Comparison of ENCODE assay signal across 19 cellular contexts in the genomic region with DNA sequence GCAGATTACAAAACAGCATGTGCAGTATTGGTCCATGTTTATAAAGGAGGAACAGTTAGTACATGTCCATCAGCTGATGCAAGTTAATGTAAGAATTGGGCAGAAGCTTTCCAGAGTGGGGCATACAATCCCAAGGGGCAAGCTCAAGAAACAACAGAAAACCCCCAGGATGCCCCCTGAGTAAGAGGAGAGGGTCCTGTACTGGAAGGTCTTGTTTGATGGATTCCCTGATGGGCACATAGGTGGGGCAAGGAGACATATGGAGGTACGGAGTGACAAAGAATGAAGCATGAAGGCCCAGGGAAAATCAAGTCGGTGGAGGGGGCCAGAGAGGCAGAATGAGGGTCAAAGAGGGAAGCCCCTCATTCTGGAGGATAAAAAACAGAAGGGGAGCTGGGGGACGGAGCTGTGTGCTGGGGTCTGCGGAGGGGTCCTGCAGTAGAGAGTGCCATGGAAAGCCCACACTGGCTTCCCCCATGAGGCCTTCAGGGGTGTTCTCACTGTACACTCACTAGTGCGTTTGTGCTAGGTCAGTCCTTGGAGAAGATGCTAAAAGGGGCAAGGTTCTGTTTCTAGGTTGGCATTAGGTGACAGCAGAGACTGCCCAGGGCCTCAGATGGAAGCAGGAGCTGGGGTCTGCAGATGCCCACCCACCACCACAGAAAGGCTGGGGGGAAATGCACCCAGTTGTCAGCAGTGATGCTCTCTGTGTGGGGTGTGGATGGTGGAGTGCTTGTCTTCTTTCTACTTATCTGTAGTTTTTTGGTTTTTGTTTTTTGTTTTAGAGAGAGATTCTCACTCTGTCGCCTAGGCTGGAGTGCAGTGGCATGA. TPM values are rescaled to one million over a fixed set of nuclear protein-coding genes. Genes with fewer than 3 reads are reported as not detected.
DNase-seq lines count a peak whose midpoint lies in the region; ATAC-seq and TF ChIP-seq lines count a peak whose summit lies in the region.
"Had no signal": no experiment of that assay in that cellular context is flagged by ENCODE, and none has a peak within 500 bp of the region (broad histone marks: within the 10 kb centered on the region; RNA-seq: fewer than 3 reads in every experiment).

No MANE protein-coding gene starts in this region.

- POLR2A ChIA-PET in GM10248 (lab: Yijun Ruan, JAX) = interaction anchor here (0.8 kb wide), 1 partner anchor 18 kb away, joined by 3 read pairs; no protein-coding TSS in a partner anchor

- no peak for DNase-seq in stimulated activated naive CD8-positive, alpha-beta T cell treated with anti-CD3 and anti-CD28 coated beads, Interleukin-15, amount 100 ng/mL, for 72 hours
- DNase-seq in stimulated activated naive CD8-positive, alpha-beta T cell treated with anti-CD3 and anti-CD28 coated beads, Interleukin-15, Interleukin-2, amounts not matched to agents 100 U/mL and 50 U/mL, for 24 hours = no peak
- no peak for DNase-seq in activated T-helper 1 cell treated with anti-CD3 and anti-CD28 coated beads, Interleukin-12 subunit alpha, Interleukin-12 subunit beta, Interleukin-2, Interleukin-4 antibody, amounts not matched to agents 30 ng/mL and 10 ng/mL and 1 ng/mL, durations not matched to agents 14 hours and 24 hours and 36 hours (ENCODE audit: low spot score)
- DNase-seq in immature natural killer cell (no peak), GM10248 (ENCODE audit: extremely low spot score) (no peak), mucosa of descending colon (no peak), anterior cingulate cortex (lab: John Stamatoyannopoulos, UW) (no peak)
- DNase-seq: Caco-2; gastrocnemius medialis; GM23248; NCI-H82; SHP77; stimulated activated CD4-positive, alpha-beta T cell treated with anti-CD3 and anti-CD28 coated beads, Interleukin-12 subunit alpha, Interleukin-12 subunit beta, amount 100 ng/mL, for 4 hours; stimulated activated CD8-positive, alpha-beta memory T cell treated with anti-CD3 and anti-CD28 coated beads, Interleukin-4, amount 100 ng/mL, for 48 hours; WERI-Rb-1 had no signal

- H3K27ac Mint-ChIP-seq in stimulated activated naive CD8-positive, alpha-beta T cell treated with anti-CD3 and anti-CD28 coated beads, Interleukin-15, amount 100 ng/mL, for 72 hours = peak overlapping the region; percentile 90 to 94
- peak overlapping the region; percentile 31 for H3K27ac Mint-ChIP-seq in activated T-helper 1 cell treated with anti-CD3 and anti-CD28 coated beads, Interleukin-12 subunit alpha, Interleukin-12 subunit beta, Interleukin-2, Interleukin-4 antibody, amounts not matched to agents 30 ng/mL and 10 ng/mL and 1 ng/mL, durations not matched to agents 14 hours and 24 hours and 36 hours
- H3K27ac Mint-ChIP-seq in immature natural killer cell = peak overlapping the region; percentile 52 to 92 (median 76)
- H3K27ac Mint-ChIP-seq: T-helper 1 cell treated with Interleukin-12 subunit alpha and Interleukin-12 subunit beta and Interleukin-4 antibody, amounts not matched to agents 30 μg/mL and 1 μg/mL, for 36 hours had no signal

- intact Hi-C loops in activated T-helper 1 cell treated with anti-CD3 and anti-CD28 coated beads, Interleukin-12 subunit alpha, Interleukin-12 subunit beta, Interleukin-2, Interleukin-4 antibody, amounts not matched to agents 30 ng/mL and 10 ng/mL and 1 ng/mL, durations not matched to agents 14 hours and 24 hours and 36 hours (cut with micrococcal nuclease) = no loop called here
- intact Hi-C loops in mucosa of descending colon (cut with DNase I, micrococcal nuclease) = no loop called here

- H3K36me3 Mint-ChIP-seq in activated T-helper 1 cell treated with anti-CD3 and anti-CD28 coated beads, Interleukin-12 subunit alpha, Interleukin-12 subunit beta, Interleukin-2, Interleukin-4 antibody, amounts not matched to agents 30 ng/mL and 10 ng/mL and 1 ng/mL, durations not matched to agents 14 hours and 24 hours and 36 hours (ENCODE audit: low read depth) = peaks cover 68% of the 10 kb centered on the region
- H3K36me3 Mint-ChIP-seq in immature natural killer cell = peaks cover 46 to 67% (median 51%) of the 10 kb centered on the region in 3 donors

- H3K36me3 ChIP-seq in mucosa of descending colon (ENCODE audit: low read depth) = no peaks in the 10 kb centered on the region
- H3K36me3 ChIP-seq: cardiac muscle cell, gastrocnemius medialis, WERI-Rb-1 had no signal

- no peaks in the 10 kb centered on the region for H3K27me3 Mint-ChIP-seq in stimulated activated naive CD8-positive, alpha-beta T cell treated with anti-CD3 and anti-CD28 coated beads, Interleukin-15, amount 100 ng/mL, for 72 hours
- H3K27me3 Mint-ChIP-seq in activated T-helper 1 cell treated with anti-CD3 and anti-CD28 coated beads, Interleukin-12 subunit alpha, Interleukin-12 subunit beta, Interleukin-2, Interleukin-4 antibody, amounts not matched to agents 30 ng/mL and 10 ng/mL and 1 ng/mL, durations not matched to agents 14 hours and 24 hours and 36 hours (ENCODE audit: insufficient read depth) = no peaks in the 10 kb centered on the region
- peaks cover 2 to 18% (median 13%) of the 10 kb centered on the region in 3 donors for H3K27me3 Mint-ChIP-seq in immature natural killer cell (ENCODE audit: low read depth in 3 of 3)

- no peak overlapping the region for H3K4me3 ChIP-seq in mucosa of descending colon
- H3K4me3 ChIP-seq: cardiac muscle cell, gastrocnemius medialis, GM23248 had no signal

- no peak for TF ChIP-seq CTCF in GM10248 (IDR thresholded peaks at IDR 0.05; ENCODE audit: control extremely low read depth, extremely low read depth, low read depth, missing control alignments)
- TF ChIP-seq CTCF in mucosa of descending colon (IDR thresholded peaks at IDR 0.05) = no peak

- no peaks in the 10 kb centered on the region for H3K4me1 ChIP-seq in mucosa of descending colon (ENCODE audit: low read depth)
- H3K4me1 ChIP-seq: Caco-2, gastrocnemius medialis had no signal

- no peak overlapping the region for H3K4me3 Mint-ChIP-seq in stimulated activated naive CD8-positive, alpha-beta T cell treated with anti-CD3 and anti-CD28 coated beads, Interleukin-15, amount 100 ng/mL, for 72 hours
- no peak overlapping the region for H3K4me3 Mint-ChIP-seq in activated T-helper 1 cell treated with anti-CD3 and anti-CD28 coated beads, Interleukin-12 subunit alpha, Interleukin-12 subunit beta, Interleukin-2, Interleukin-4 antibody, amounts not matched to agents 30 ng/mL and 10 ng/mL and 1 ng/mL, durations not matched to agents 14 hours and 24 hours and 36 hours
- no peak overlapping the region for H3K4me3 Mint-ChIP-seq in immature natural killer cell
- H3K4me3 Mint-ChIP-seq: T-helper 1 cell treated with Interleukin-12 subunit alpha and Interleukin-12 subunit beta and Interleukin-4 antibody, amounts not matched to agents 30 μg/mL and 1 μg/mL, for 36 hours had no signal

- CTCF ChIA-PET in GM10248 (lab: Yijun Ruan, JAX) = interaction anchor here (1.8 to 6.2 kb wide), 4 partner anchors 9 to 47 kb away, joined by 8 to 41 read pairs (median 18); no protein-coding TSS in a partner anchor

- ATAC-seq in stimulated activated naive CD8-positive, alpha-beta T cell treated with anti-CD3 and anti-CD28 coated beads, Interleukin-15, amount 100 ng/mL, for 72 hours = no peak
- no peak for ATAC-seq in stimulated activated naive CD8-positive, alpha-beta T cell treated with anti-CD3 and anti-CD28 coated beads, Interleukin-15, Interleukin-2, amounts not matched to agents 100 U/mL and 50 U/mL, for 24 hours
- ATAC-seq in mucosa of descending colon = no peak
- ATAC-seq in HG03521 (IDR thresholded peaks at IDR 0.05; ENCODE audit: unreplicated experiment) = no peak

- H3K9me3 Mint-ChIP-seq in stimulated activated naive CD8-positive, alpha-beta T cell treated with anti-CD3 and anti-CD28 coated beads, Interleukin-15, amount 100 ng/mL, for 72 hours = no peaks in the 10 kb centered on the region
- peaks cover 3% of the 10 kb centered on the region for H3K9me3 Mint-ChIP-seq in activated T-helper 1 cell treated with anti-CD3 and anti-CD28 coated beads, Interleukin-12 subunit alpha, Interleukin-12 subunit beta, Interleukin-2, Interleukin-4 antibody, amounts not matched to agents 30 ng/mL and 10 ng/mL and 1 ng/mL, durations not matched to agents 14 hours and 24 hours and 36 hours
- H3K9me3 Mint-ChIP-seq in immature natural killer cell = peaks cover 0 to 6% (median 4%) of the 10 kb centered on the region in 6 donors
- H3K9me3 Mint-ChIP-seq: T-helper 1 cell treated with Interleukin-12 subunit alpha and Interleukin-12 subunit beta and Interleukin-4 antibody, amounts not matched to agents 30 μg/mL and 1 μg/mL, for 36 hours had no signal

- no peaks in the 10 kb centered on the region for H3K9me3 ChIP-seq in mucosa of descending colon
- H3K9me3 ChIP-seq: Caco-2, gastrocnemius medialis had no signal

- H3K4me1 Mint-ChIP-seq in stimulated activated naive CD8-positive, alpha-beta T cell treated with anti-CD3 and anti-CD28 coated beads, Interleukin-15, amount 100 ng/mL, for 72 hours = peaks cover 71% of the 10 kb centered on the region
- H3K4me1 Mint-ChIP-seq in activated T-helper 1 cell treated with anti-CD3 and anti-CD28 coated beads, Interleukin-12 subunit alpha, Interleukin-12 subunit beta, Interleukin-2, Interleukin-4 antibody, amounts not matched to agents 30 ng/mL and 10 ng/mL and 1 ng/mL, durations not matched to agents 14 hours and 24 hours and 36 hours (ENCODE audit: low read depth) = peaks cover 41% of the 10 kb centered on the region
- H3K4me1 Mint-ChIP-seq in immature natural killer cell = peaks cover 50 to 69% of the 10 kb centered on the region in 2 donors

RNA-seq across cellular contexts. Expression of a gene that starts 12.5 kb away (rescaled TPM):
- total RNA-seq in activated T-helper 1 cell treated with anti-CD3 and anti-CD28 coated beads, Interleukin-12 subunit alpha, Interleukin-12 subunit beta, Interleukin-2, Interleukin-4 antibody, amounts not matched to agents 30 ng/mL and 10 ng/mL and 1 ng/mL, durations not matched to agents 14 hours and 24 hours and 36 hours = 0.42 and 0.70 TPM in 2 replicates
- polyA plus RNA-seq in immature natural killer cell = not detected
- total RNA-seq in mucosa of descending colon = under 1 TPM in 1 of 3 donors, not detected in 2; 0.22 TPM
- total RNA-seq: Caco-2, gastrocnemius medialis, renal cortical epithelial cell had no signal
- polyA plus RNA-seq: GM23248 had no signal

RNA-seq across cellular contexts. Expression of a gene that starts 21.7 kb away (rescaled TPM):
- total RNA-seq in activated T-helper 1 cell treated with anti-CD3 and anti-CD28 coated beads, Interleukin-12 subunit alpha, Interleukin-12 subunit beta, Interleukin-2, Interleukin-4 antibody, amounts not matched to agents 30 ng/mL and 10 ng/mL and 1 ng/mL, durations not matched to agents 14 hours and 24 hours and 36 hours = 199 and 214 TPM in 2 replicates
- polyA plus RNA-seq in immature natural killer cell = 100 to 1,000 TPM; 464 to 744 (median 541) TPM
- total RNA-seq in mucosa of descending colon = 10 to 100 TPM; 24.1 to 71.1 (median 48.1) TPM
- total RNA-seq: Caco-2, GM23248, renal cortical epithelial cell had no signal

Comparison
In these comparisons a context has a peak if more than half of its experiments do, and no peak if none do; other contexts are left out.
1. H3K27ac Mint-ChIP-seq: peak in every context shown above with its lines; median percentile 92 in stimulated activated naive CD8-positive, alpha-beta T cell treated with anti-CD3 and anti-CD28 coated beads, Interleukin-15, amount 100 ng/mL, for 72 hours; 76 in immature natural killer cell; 31 in activated T-helper 1 cell treated with anti-CD3 and anti-CD28 coated beads, Interleukin-12 subunit alpha, Interleukin-12 subunit beta, Interleukin-2, Interleukin-4 antibody, amounts not matched to agents 30 ng/mL and 10 ng/mL and 1 ng/mL, durations not matched to agents 14 hours and 24 hours and 36 hours.